8 cellular contexts compared by ENCODE assay signal in the genomic region with DNA sequence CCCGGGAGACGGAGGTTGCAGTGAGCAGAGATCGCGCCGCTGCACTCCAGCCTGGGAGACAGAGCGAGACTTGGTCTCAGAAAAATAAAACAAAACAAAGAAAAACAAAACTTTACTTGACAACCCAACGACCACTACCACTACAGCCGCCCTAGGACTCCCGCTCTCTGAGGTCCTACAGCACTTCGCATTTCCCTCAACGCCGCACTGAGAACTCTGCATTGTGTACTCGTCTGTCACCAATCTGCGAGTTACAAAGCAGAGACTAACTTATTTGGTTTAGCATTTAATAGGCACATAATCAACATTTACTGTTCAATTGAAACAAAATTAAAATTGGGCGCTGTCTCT. TPM values are rescaled to one million over a fixed set of nuclear protein-coding genes. Genes with fewer than 3 reads are reported as not detected.
DNase-seq lines count a peak whose midpoint lies in the region; ATAC-seq and TF ChIP-seq lines count a peak whose summit lies in the region.

No MANE protein-coding gene starts in this region.

- H3K36me3 ChIP-seq in esophagus squamous epithelium: peaks cover 3 to 28% (median 6%) of the 10 kb centered on the region in 3 donors
- H3K36me3 ChIP-seq in neuronal stem cell (replicated peaks in 1 of 2; ENCODE audit: control insufficient read depth in 2 of 2, insufficient read depth in 2 of 2, low read length in 2 of 2): peaks cover 6 to 31% of the 10 kb centered on the region in 2 donors

- H3K4me1 ChIP-seq in esophagus squamous epithelium (peaks cover 17 to 45% (median 30%) of the 10 kb centered on the region in 3 donors), neuronal stem cell (ENCODE audit: control insufficient read depth in 2 of 2, insufficient read depth in 1 of 2, low read depth in 1 of 2, low read length in 2 of 2) (peaks cover 1 to 9% of the 10 kb centered on the region in 2 donors)

- intact Hi-C loops in activated CD4-positive, alpha-beta memory T cell treated with anti-CD3 and anti-CD28 coated beads for 36 hours (cut with micrococcal nuclease): no loop called here
- intact Hi-C loops in esophagus squamous epithelium (cut with DNase I): no loop called here

- no peak overlapping the region for H3K18ac ChIP-seq in neuronal stem cell (ENCODE audit: low read length)

- POLR2A ChIA-PET in AG04449 (lab: Yijun Ruan, JAX): no interaction called here
- POLR2A ChIA-PET in activated CD4-positive, alpha-beta memory T cell treated with anti-CD3 and anti-CD28 coated beads for 36 hours (lab: Charles Lee): no interaction called here

- H3K9ac ChIP-seq in neuronal stem cell (ENCODE audit: low read depth, low read length, poor library complexity): no peak overlapping the region

- DNase-seq in AG04449 (ENCODE audit: low read depth, low spot score) (no peak), esophagus squamous epithelium (lab: John Stamatoyannopoulos, UW) (no peak), neuronal stem cell (ENCODE audit: low spot score) (no peak), HK-2 (ENCODE audit: unreplicated experiment) (no peak), activated gamma-delta T cell (lab: John Stamatoyannopoulos, UW) (no peak)
- peak; percentile 26 for DNase-seq in activated CD4-positive, alpha-beta memory T cell treated with anti-CD3 and anti-CD28 coated beads for 36 hours

- H3K27me3 ChIP-seq in esophagus squamous epithelium: no peaks in the 10 kb centered on the region
- peaks cover 0 to 2% (median 0%) of the 10 kb centered on the region in 3 experiments for H3K27me3 ChIP-seq in neuronal stem cell (ENCODE audit: control insufficient read depth in 3 of 3, insufficient read depth in 3 of 3, low read depth in 1 of 3, low read length in 3 of 3)

- no peak for TF ChIP-seq POLR2A in esophagus squamous epithelium (IDR thresholded peaks at IDR 0.05)

- 7 to 21% methylated on average over 9 to 15 of the region's 15 CpGs for WGBS in esophagus squamous epithelium, 2 donors
- no CpG with 5 or more reads among the region's 15 CpGs for WGBS in neuronal stem cell (ENCODE audit: extremely low coverage in 2 of 2, insufficient read length in 2 of 2, insufficient replicate concordance in 1 of 2), 2 donors

- peak overlapping the region; percentile 100 for H3K27ac Mint-ChIP-seq in activated CD4-positive, alpha-beta memory T cell treated with anti-CD3 and anti-CD28 coated beads for 36 hours

- H3K4me1 Mint-ChIP-seq in activated CD4-positive, alpha-beta memory T cell treated with anti-CD3 and anti-CD28 coated beads for 36 hours (ENCODE audit: low read depth): peaks cover 21% of the 10 kb centered on the region

- H3K9me3 Mint-ChIP-seq in activated CD4-positive, alpha-beta memory T cell treated with anti-CD3 and anti-CD28 coated beads for 36 hours: no peaks in the 10 kb centered on the region

- ATAC-seq in GM19468 (IDR thresholded peaks at IDR 0.05; ENCODE audit: extremely low read depth, unreplicated experiment) (peak; percentile 3), HG03520 (IDR thresholded peaks at IDR 0.05; ENCODE audit: unreplicated experiment) (no peak)

- H3K4me3 ChIP-seq in AG04449 (ENCODE audit: low read depth, low read length) (peak overlapping the region; percentile 88), esophagus squamous epithelium (peak overlapping the region; percentile 76 to 86 (median 82)), neuronal stem cell (ENCODE audit: low read length in 2 of 2) (peak overlapping the region; percentile 78 to 99)

- H2BK15ac ChIP-seq in neuronal stem cell (ENCODE audit: low read length): no peak overlapping the region

- no peak overlapping the region for H2BK120ac ChIP-seq in neuronal stem cell (ENCODE audit: low read depth, low read length)

- H2BK5ac ChIP-seq in neuronal stem cell (ENCODE audit: low read length): no peak overlapping the region

- peak overlapping the region; percentile 99 for H3K4me3 Mint-ChIP-seq in activated CD4-positive, alpha-beta memory T cell treated with anti-CD3 and anti-CD28 coated beads for 36 hours

- no peaks in the 10 kb centered on the region for H3K27me3 Mint-ChIP-seq in activated CD4-positive, alpha-beta memory T cell treated with anti-CD3 and anti-CD28 coated beads for 36 hours

- H4K8ac ChIP-seq in neuronal stem cell (ENCODE audit: low read depth, low read length): no peak overlapping the region

- CTCF ChIA-PET in AG04449 (lab: Yijun Ruan, JAX): interaction anchor here (1.4 to 2.0 kb wide), 2 partner anchors 10 to 30 kb away, joined by 4 to 6 read pairs; no protein-coding TSS in a partner anchor
- CTCF ChIA-PET in activated CD4-positive, alpha-beta memory T cell treated with anti-CD3 and anti-CD28 coated beads for 36 hours (lab: Charles Lee): interaction anchor here (1.2 to 1.4 kb wide), 2 partner anchors 95 to 211 kb away, joined by 3 to 6 read pairs; a partner anchor contains a TSS

- no peak overlapping the region for H4K91ac ChIP-seq in neuronal stem cell (ENCODE audit: low read depth, low read length, poor library complexity)

- H2AFZ ChIP-seq in neuronal stem cell (ENCODE audit: low read length): peak overlapping the region; percentile 57

- peaks cover 38% of the 10 kb centered on the region for H3K36me3 Mint-ChIP-seq in activated CD4-positive, alpha-beta memory T cell treated with anti-CD3 and anti-CD28 coated beads for 36 hours

- no peak overlapping the region for H3K14ac ChIP-seq in neuronal stem cell (ENCODE audit: low read length)

- H2BK12ac ChIP-seq in neuronal stem cell (ENCODE audit: low read length): no peak overlapping the region

- peaks cover 2% of the 10 kb centered on the region for H3K79me1 ChIP-seq in neuronal stem cell (ENCODE audit: low read depth, low read length)

- H3K23ac ChIP-seq in neuronal stem cell (ENCODE audit: low read depth, low read length, poor library complexity): no peak overlapping the region

- peak overlapping the region; percentile 53 for H3K4ac ChIP-seq in neuronal stem cell (ENCODE audit: low read length)

- peak overlapping the region; percentile 30 for H2AK5ac ChIP-seq in neuronal stem cell (ENCODE audit: low read depth, low read length)

- no peak for TF ChIP-seq CTCF in AG04449 (IDR thresholded peaks at IDR 0.05; ENCODE audit: insufficient read depth, low read length, missing control alignments)
- TF ChIP-seq CTCF in esophagus squamous epithelium (IDR thresholded peaks at IDR 0.05): no peak

- H3K27ac ChIP-seq in esophagus squamous epithelium (peak overlapping the region; percentile 95 to 99 (median 98)), neuronal stem cell (replicated peaks; ENCODE audit: low read length) (peak overlapping the region; percentile 63)

- H3K4me2 ChIP-seq in neuronal stem cell (ENCODE audit: insufficient read depth, low read length, poor library complexity, severe bottlenecking): peak overlapping the region; percentile 78

- H3K9me3 ChIP-seq in esophagus squamous epithelium (no peaks in the 10 kb centered on the region), neuronal stem cell (replicated peaks in 1 of 2; ENCODE audit: control insufficient read depth in 2 of 2, insufficient read depth in 1 of 2, low read depth in 1 of 2, low read length in 2 of 2) (no peaks in the 10 kb centered on the region)

RNA-seq across cellular contexts. Expression of a gene that starts 0.5 kb away (rescaled TPM):
- 100 to 1,000 TPM; 192 to 209 TPM for total RNA-seq in activated CD4-positive, alpha-beta memory T cell treated with anti-CD3 and anti-CD28 coated beads for 36 hours
- 100 to 1,000 TPM; 101 to 181 (median 137) TPM for total RNA-seq in esophagus squamous epithelium
- 181 TPM for polyA plus RNA-seq in neuronal stem cell (2013, experiment 1 of 2)
- polyA plus RNA-seq in neuronal stem cell (2013, experiment 2 of 2): 177 TPM

RNA-seq across cellular contexts. Expression of a gene that starts 7.5 kb away (rescaled TPM):
- 10 to 100 TPM; 25.6 to 28.5 TPM for total RNA-seq in activated CD4-positive, alpha-beta memory T cell treated with anti-CD3 and anti-CD28 coated beads for 36 hours
- total RNA-seq in esophagus squamous epithelium: 10 to 100 TPM in 1 of 4 donors, 1 to 10 TPM in 3; 3.6 to 14.7 (median 9.1) TPM
- 47.7 TPM for polyA plus RNA-seq in neuronal stem cell (2013, experiment 1 of 2)
- polyA plus RNA-seq in neuronal stem cell (2013, experiment 2 of 2): 47.1 TPM
